8 cellular contexts compared by ENCODE assay signal in the genomic region with DNA sequence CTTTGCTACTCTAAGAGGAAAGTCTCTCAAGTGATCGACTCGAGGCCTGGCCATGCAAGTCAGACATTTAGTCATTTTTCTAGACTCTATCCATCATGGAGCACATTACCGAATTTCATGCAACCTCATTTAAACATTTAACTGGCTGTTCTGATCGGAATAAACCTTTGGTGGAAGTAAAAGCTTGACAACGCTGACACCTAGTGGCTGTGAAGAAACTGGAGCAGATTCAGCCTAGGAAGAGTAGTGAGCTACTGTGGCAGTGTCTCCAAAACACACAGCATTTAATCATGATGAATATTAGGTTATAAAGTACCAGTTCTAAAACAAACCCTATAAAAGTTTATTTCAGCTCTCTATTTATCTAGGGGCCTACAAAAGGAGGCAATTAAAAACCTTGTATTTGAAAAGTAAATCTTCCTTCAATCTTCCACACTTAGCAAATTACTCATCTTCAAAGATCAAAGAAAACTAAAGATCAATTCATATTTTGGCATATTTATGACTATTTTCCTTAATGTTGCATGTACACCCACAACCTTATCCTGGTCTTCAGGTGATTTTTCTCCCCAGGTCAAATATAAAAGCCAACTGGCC.
DNase-seq lines count a peak whose midpoint lies in the region; ATAC-seq and TF ChIP-seq lines count a peak whose summit lies in the region.

No MANE protein-coding gene starts in this region.

- no peaks in the 10 kb centered on the region for H3K27me3 Mint-ChIP-seq in endothelial cell (ENCODE audit: unreplicated experiment)

- H3K36me3 Mint-ChIP-seq in endothelial cell (ENCODE audit: low read depth, unreplicated experiment) = no peaks in the 10 kb centered on the region

- no peaks in the 10 kb centered on the region for H3K4me1 Mint-ChIP-seq in endothelial cell (ENCODE audit: unreplicated experiment)

- no peak overlapping the region for H3K4me2 ChIP-seq in HCT116 (ENCODE audit: low read length)
- no peak overlapping the region for H3K4me2 ChIP-seq in MM.1S (ENCODE audit: low read depth, low read length)

- H3K27me3 ChIP-seq in AG04450 (ENCODE audit: control insufficient read depth, insufficient read depth, low read length) (no peaks in the 10 kb centered on the region), HCT116 (ENCODE audit: insufficient read depth, low read length) (no peaks in the 10 kb centered on the region), MM.1S (replicated peaks; ENCODE audit: insufficient read depth, low read length) (no peaks in the 10 kb centered on the region)

- no peaks in the 10 kb centered on the region for H4K20me1 ChIP-seq in HCT116 (ENCODE audit: insufficient read depth)
- no peaks in the 10 kb centered on the region for H4K20me1 ChIP-seq in MM.1S (ENCODE audit: insufficient read depth, low read length)

- TF ChIP-seq RAD21 in HCT116 (IDR thresholded peaks at IDR 0.05; ENCODE audit: low read depth) = peak; percentile 84

- H3K27ac Mint-ChIP-seq in endothelial cell (ENCODE audit: unreplicated experiment) = no peak overlapping the region

- intact Hi-C loops in HCT116 (cut with micrococcal nuclease) = loop anchor here (2.0 kb wide), 1 partner anchor 258 kb away; no protein-coding TSS in a partner anchor

- H3K9me3 Mint-ChIP-seq in endothelial cell (ENCODE audit: unreplicated experiment) = no peaks in the 10 kb centered on the region

- TF ChIP-seq CTCF in AG04450 (IDR thresholded peaks at IDR 0.05; ENCODE audit: low read depth, low read length) (peak; percentile 87), HCT116 (IDR thresholded peaks at IDR 0.05 in 2 of 3, conservative IDR thresholded peaks at IDR 0.05 in 1 of 3; ENCODE audit: borderline replicate concordance in 1 of 3, insufficient read depth in 1 of 3, low read depth in 2 of 3, low read length in 2 of 3) (peak; percentile 65 to 89 (median 79)), MM.1S (IDR thresholded peaks at IDR 0.05; ENCODE audit: low read length) (peak; percentile 86), endothelial cell (IDR thresholded peaks at IDR 0.05; ENCODE audit: unreplicated experiment) (peak; percentile 71)

- no peak overlapping the region for H3K4me3 ChIP-seq in AG04450 (ENCODE audit: low read depth, low read length)
- H3K4me3 ChIP-seq in HCT116 (replicated peaks in 1 of 2; ENCODE audit: low read depth in 1 of 2, low read length in 2 of 2) = no peak overlapping the region
- no peak overlapping the region for H3K4me3 ChIP-seq in MM.1S (ENCODE audit: low read length)

- H3K9ac ChIP-seq in HCT116 (ENCODE audit: low read length) = no peak overlapping the region
- no peak overlapping the region for H3K9ac ChIP-seq in MM.1S (ENCODE audit: low read length)

- H3K79me2 ChIP-seq in HCT116 (ENCODE audit: insufficient read depth, low read length) (no peaks in the 10 kb centered on the region), MM.1S (ENCODE audit: low read length) (no peaks in the 10 kb centered on the region)

- POLR2A ChIA-PET in AG04450 (lab: Yijun Ruan, JAX) (no interaction called here), HCT116 (lab: Charles Lee) (no interaction called here)

- H3K36me3 ChIP-seq in HCT116 (ENCODE audit: control insufficient read depth in 1 of 2, insufficient read depth in 2 of 2, low read length in 2 of 2) = no peaks in the 10 kb centered on the region
- H3K36me3 ChIP-seq in MM.1S (replicated peaks; ENCODE audit: insufficient read depth, low read length) = no peaks in the 10 kb centered on the region

- no peaks in the 10 kb centered on the region for H3K9me3 ChIP-seq in AG04450 (ENCODE audit: control insufficient read depth, insufficient read depth, low read length)
- H3K9me3 ChIP-seq in HCT116 (ENCODE audit: control insufficient read depth in 1 of 2, insufficient read depth in 1 of 2, low read depth in 1 of 2, low read length in 2 of 2) = no peaks in the 10 kb centered on the region
- H3K9me3 ChIP-seq in MM.1S (replicated peaks; ENCODE audit: insufficient read depth, low read length) = no peaks in the 10 kb centered on the region

- no peaks in the 10 kb centered on the region for H3F3A ChIP-seq in MM.1S (ENCODE audit: insufficient read depth, low read length)

- no peak for TF ChIP-seq POLR2A in HCT116 (IDR thresholded peaks at IDR 0.05; ENCODE audit: borderline replicate concordance, extremely low read depth, insufficient read depth, insufficient read length)

- no peak overlapping the region for H3K4me3 Mint-ChIP-seq in endothelial cell (ENCODE audit: unreplicated experiment)

- H2AFZ ChIP-seq in HCT116 (ENCODE audit: low read depth, low read length, poor library complexity, severe bottlenecking) (peak overlapping the region; percentile 97), MM.1S (ENCODE audit: low read length) (no peak overlapping the region; the same call in 1 of the 2 replicates)

- RAD21 ChIA-PET in HCT116 (lab: Charles Lee; ENCODE audit: low non-redundant PET in 1 of 2, low total read pairs in 2 of 2, uncharacterized antibody in 2 of 2, unreplicated experiment in 2 of 2) = interaction anchor here in 1 of 2 experiments (0.6 to 1.0 kb wide), 2 partner anchors 252 to 259 kb away, joined by 3 read pairs; no protein-coding TSS in a partner anchor

- no TSS peak for BruUV-seq in HCT116 (replicated peaks; lab: Mats Ljungman, UMichigan)

- peak; percentile 91 for ATAC-seq in HCT116

- H3K4me1 ChIP-seq in HCT116 (ENCODE audit: control insufficient read depth in 1 of 2, insufficient read depth in 2 of 2, low read length in 2 of 2) (peaks cover 0 to 3% of the 10 kb centered on the region in 2 experiments; a peak in 1 of 4 replicates), MM.1S (ENCODE audit: low read length) (no peaks in the 10 kb centered on the region)

- CTCF ChIA-PET in AG04450 (lab: Charles Lee) (interaction anchor here (0.6 to 2.6 kb wide), 26 partner anchors 9 to 595 kb away, joined by 3 to 20 read pairs (median 4); partner anchors contain the start of gene LRRTM3), HCT116 (lab: Charles Lee) (interaction anchor here (0.6 to 1.2 kb wide), 13 partner anchors 10 to 595 kb away, joined by 3 to 12 read pairs (median 3); partner anchors contain the start of gene LRRTM3)

- DNase-seq in AG04450 (ENCODE audit: low read depth, low spot score) (peak; percentile 10), GM04503 (ENCODE audit: low read depth) (peak; percentile 4), HCT116 (ENCODE audit: low read depth, low spot score) (peak; percentile 50), MM.1S (peak; percentile 70), T1000 (lab: John Stamatoyannopoulos, UW) (peak; percentile 22), endothelial cell (ENCODE audit: low spot score) (peak; percentile 42), midbrain (lab: John Stamatoyannopoulos, UW) (peak; percentile 79), cortex of kidney (lab: John Stamatoyannopoulos, UW) (no peak)

- H3K9me2 ChIP-seq in HCT116 (ENCODE audit: insufficient read depth) (no peaks in the 10 kb centered on the region), MM.1S (replicated peaks; ENCODE audit: insufficient read depth, low read length) (no peaks in the 10 kb centered on the region)

- no peak overlapping the region for H3K27ac ChIP-seq in AG04450 (ENCODE audit: low read depth, low read length)
- no peak overlapping the region for H3K27ac ChIP-seq in HCT116 (ENCODE audit: low read depth, low read length)
- no peak overlapping the region for H3K27ac ChIP-seq in MM.1S (ENCODE audit: low read length)

TF ChIP-seq in HCT116, 20 proteins besides CTCF, POLR2A, EP300 and RAD21:
- no peak for TF ChIP-seq POLR2AphosphoS5 (IDR thresholded peaks at IDR 0.05; ENCODE audit: low read depth, low read length)
